In the genomic region with DNA sequence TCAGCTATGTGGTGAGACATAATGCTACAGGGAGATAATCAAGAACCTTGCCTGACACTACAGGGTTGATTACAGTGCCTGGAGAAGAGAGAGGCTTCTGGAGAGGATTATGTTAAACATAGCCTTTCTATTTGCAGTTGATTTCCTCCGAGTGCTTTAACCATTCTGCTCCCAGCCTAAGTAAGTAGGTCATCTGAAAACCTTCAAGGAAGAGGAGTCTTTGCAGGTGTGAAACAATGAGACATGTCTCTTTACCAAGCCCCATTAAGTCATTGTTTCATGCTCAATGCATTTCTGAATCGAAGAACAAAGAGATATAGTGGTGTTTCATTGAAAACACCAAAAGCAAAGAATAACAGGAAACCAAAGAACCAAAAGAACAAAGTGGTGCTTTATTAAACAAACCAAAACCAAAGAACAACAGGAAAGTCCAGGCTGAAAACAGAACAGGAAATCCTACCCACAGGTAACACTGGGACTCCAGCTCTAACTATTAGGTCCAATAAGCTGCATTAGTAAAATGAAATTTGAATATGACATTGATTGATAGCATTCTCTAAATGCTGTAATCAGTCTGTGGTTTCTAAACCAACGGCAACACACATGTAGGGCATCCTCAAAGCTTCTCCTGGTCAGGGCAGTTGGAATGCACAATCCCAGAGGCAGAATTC, we compare ENCODE assay signal across 9 cellular contexts.
DNase-seq lines count a peak whose midpoint lies in the region; ATAC-seq and FAIRE-seq lines count a peak whose summit lies in the region.
"Had no signal": no experiment of that assay in that cellular context is flagged by ENCODE, and none has a peak within 500 bp of the region (broad histone marks: within the 10 kb centered on the region; RNA-seq: fewer than 3 reads in every experiment).

No MANE protein-coding gene starts in this region.

- ATAC-seq in HG02588 (IDR thresholded peaks at IDR 0.05; ENCODE audit: unreplicated experiment) = peak; percentile 62
- ATAC-seq in HG02678 (IDR thresholded peaks at IDR 0.05; ENCODE audit: unreplicated experiment) = no peak

- peak; percentile 31 for FAIRE-seq in GM18507 (lab: Jason Lieb, UNC)

- no peak for DNase-seq in GM18507 (ENCODE audit: extremely low spot score, insufficient read length, low read depth)
- DNase-seq in NCI-H526 (lab: John Stamatoyannopoulos, UW) = peak; percentile 59 to 67
- DNase-seq in kidney tubule cell (ENCODE audit: low spot score) = peak; percentile 66
- DNase-seq in amniotic stem cell (lab: John Stamatoyannopoulos, UW) = no peak
- DNase-seq in NCI-H2171 (lab: John Stamatoyannopoulos, UW) = no peak
- DNase-seq in activated CD4-positive, CD25-positive, alpha-beta regulatory T cell treated with anti-CD3 and anti-CD28 coated beads, Interleukin-2, amount 50 U/mL, for 72 hours = no peak
- DNase-seq: psoas muscle had no signal

Comparison
In these comparisons a context has a peak if more than half of its experiments do, and no peak if none do; other contexts are left out.
1. DNase-seq: peak in NCI-H526 (2 of 2) and kidney tubule cell (single experiment); none in GM18507 (single experiment), amniotic stem cell (single experiment), NCI-H2171 (single experiment) and activated CD4-positive, CD25-positive, alpha-beta regulatory T cell treated with anti-CD3 and anti-CD28 coated beads, Interleukin-2, amount 50 U/mL, for 72 hours (single experiment).